Comparison of ENCODE assay signal across 8 cellular contexts in genomic region chr22:20526628-20527355, GRCh38. TPM values are rescaled to one million over a fixed set of nuclear protein-coding genes. Genes with fewer than 3 reads are reported as not detected.
DNase-seq lines count a peak whose midpoint lies in the region; TF ChIP-seq lines count a peak whose summit lies in the region.

No MANE protein-coding gene starts in this region.

- H3K4me1 ChIP-seq in osteoblast (ENCODE audit: insufficient read depth, low read length): peaks cover 60% of the 10 kb centered on the region
- no peaks in the 10 kb centered on the region for H3K4me1 ChIP-seq in HAP-1

- no peak overlapping the region for H2AFZ ChIP-seq in osteoblast (ENCODE audit: low read length)

- H3K36me3 ChIP-seq in osteoblast (ENCODE audit: insufficient read depth, low read length) (peaks cover 30% of the 10 kb centered on the region), HAP-1 (replicated peaks) (peaks cover 57% of the 10 kb centered on the region)

- H3K4me3 ChIP-seq in osteoblast (ENCODE audit: insufficient read depth, low read length) (no peak overlapping the region), HAP-1 (no peak overlapping the region)

- peak overlapping the region; percentile 62 for H3K27ac ChIP-seq in osteoblast (ENCODE audit: low read depth, low read length)

- H3K79me2 ChIP-seq in osteoblast (ENCODE audit: insufficient read depth, low read length): peaks cover 90% of the 10 kb centered on the region

- H3K9me3 ChIP-seq in osteoblast (ENCODE audit: low read depth, low read length) (no peaks in the 10 kb centered on the region), HAP-1 (no peaks in the 10 kb centered on the region)

- peak overlapping the region; percentile 59 for H3K4me2 ChIP-seq in osteoblast (ENCODE audit: insufficient read depth, low read length)

- H4K20me1 ChIP-seq in osteoblast (ENCODE audit: insufficient read depth, low read length): peaks cover 54% of the 10 kb centered on the region

- in situ Hi-C loops in HAP-1 (cut with MboI; ENCODE audit: low sequenced_read_pairs): no loop called here

- DNase-seq in D341Med (ENCODE audit: low spot score) (peak; percentile 34), OCI-M1 (lab: John Stamatoyannopoulos, UW) (peak; percentile 41), dermis blood vessel endothelial cell (peak; percentile 66), osteoblast (ENCODE audit: insufficient read length, low spot score, missing footprints) (peak; percentile 84), HAP-1 (ENCODE audit: low spot score in 2 of 2) (no peak), NOMO-1 treated with DMSO at 0.1 percent for 48 hours (lab: John Stamatoyannopoulos, UW; ENCODE audit: unreplicated experiment) (no peak), cerebellum (ENCODE audit: low spot score) (no peak), activated T-cell treated with anti-CD3 and anti-CD28 coated beads for 4 hours (no peak)

- peak; percentile 32 for TF ChIP-seq CTCF in osteoblast (IDR thresholded peaks at IDR 0.05; ENCODE audit: extremely low read depth, low read depth, low read length)

- H3K27me3 ChIP-seq in osteoblast (ENCODE audit: insufficient read depth, low read length) (no peaks in the 10 kb centered on the region), HAP-1 (ENCODE audit: low read depth) (no peaks in the 10 kb centered on the region)

RNA-seq across cellular contexts. Expression of gene MED15, which starts 19.4 kb away (rescaled TPM):
- total RNA-seq in dermis blood vessel endothelial cell: 33.0 and 37.8 TPM in 2 replicates
- total RNA-seq in osteoblast: 36.9 and 49.8 TPM in 2 replicates
- 36.7 TPM for total RNA-seq in cerebellum

RNA-seq across cellular contexts. Expression of gene KLHL22, which starts 31.2 kb away (rescaled TPM):
- total RNA-seq in dermis blood vessel endothelial cell: 19.5 and 28.1 TPM in 2 replicates
- total RNA-seq in osteoblast: 36.9 and 46.6 TPM in 2 replicates
- 53.0 TPM for total RNA-seq in cerebellum

Comparison
In these comparisons a context has a peak if more than half of its experiments do, and no peak if none do; other contexts are left out.
1. DNase-seq: peak in D341Med (single experiment), OCI-M1 (single experiment), dermis blood vessel endothelial cell (single experiment) and osteoblast (single experiment); none in HAP-1 (0 of 2), NOMO-1 treated with DMSO at 0.1 percent for 48 hours (single experiment), cerebellum (single experiment) and activated T-cell treated with anti-CD3 and anti-CD28 coated beads for 4 hours (single experiment).